1 cellular context compared by ENCODE assay signal in the genomic region with DNA sequence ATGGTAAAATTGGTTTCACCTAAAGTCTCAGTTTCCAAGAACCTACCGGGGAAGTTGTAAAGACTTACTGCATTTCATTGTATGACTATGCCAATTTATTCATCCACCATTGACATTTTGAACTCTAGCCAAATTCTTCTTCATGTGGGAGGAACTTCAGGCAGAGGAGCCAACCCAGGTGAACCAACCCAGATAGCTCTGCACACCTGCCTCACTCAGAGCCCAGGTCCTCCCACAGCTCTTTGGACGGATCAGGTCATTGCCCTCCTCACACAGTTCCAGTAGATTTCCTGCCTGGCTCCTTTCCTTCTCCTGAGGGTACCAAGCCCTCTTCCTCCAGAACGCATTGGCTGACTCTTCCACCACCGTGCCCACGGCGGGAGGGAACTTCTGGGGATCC.
TF ChIP-seq lines count a peak whose summit lies in the region.

No MANE protein-coding gene starts in this region.

TF ChIP-seq in liver, 16 proteins besides CTCF, POLR2A, EP300 and RAD21:
- TF ChIP-seq, protein P1, sequence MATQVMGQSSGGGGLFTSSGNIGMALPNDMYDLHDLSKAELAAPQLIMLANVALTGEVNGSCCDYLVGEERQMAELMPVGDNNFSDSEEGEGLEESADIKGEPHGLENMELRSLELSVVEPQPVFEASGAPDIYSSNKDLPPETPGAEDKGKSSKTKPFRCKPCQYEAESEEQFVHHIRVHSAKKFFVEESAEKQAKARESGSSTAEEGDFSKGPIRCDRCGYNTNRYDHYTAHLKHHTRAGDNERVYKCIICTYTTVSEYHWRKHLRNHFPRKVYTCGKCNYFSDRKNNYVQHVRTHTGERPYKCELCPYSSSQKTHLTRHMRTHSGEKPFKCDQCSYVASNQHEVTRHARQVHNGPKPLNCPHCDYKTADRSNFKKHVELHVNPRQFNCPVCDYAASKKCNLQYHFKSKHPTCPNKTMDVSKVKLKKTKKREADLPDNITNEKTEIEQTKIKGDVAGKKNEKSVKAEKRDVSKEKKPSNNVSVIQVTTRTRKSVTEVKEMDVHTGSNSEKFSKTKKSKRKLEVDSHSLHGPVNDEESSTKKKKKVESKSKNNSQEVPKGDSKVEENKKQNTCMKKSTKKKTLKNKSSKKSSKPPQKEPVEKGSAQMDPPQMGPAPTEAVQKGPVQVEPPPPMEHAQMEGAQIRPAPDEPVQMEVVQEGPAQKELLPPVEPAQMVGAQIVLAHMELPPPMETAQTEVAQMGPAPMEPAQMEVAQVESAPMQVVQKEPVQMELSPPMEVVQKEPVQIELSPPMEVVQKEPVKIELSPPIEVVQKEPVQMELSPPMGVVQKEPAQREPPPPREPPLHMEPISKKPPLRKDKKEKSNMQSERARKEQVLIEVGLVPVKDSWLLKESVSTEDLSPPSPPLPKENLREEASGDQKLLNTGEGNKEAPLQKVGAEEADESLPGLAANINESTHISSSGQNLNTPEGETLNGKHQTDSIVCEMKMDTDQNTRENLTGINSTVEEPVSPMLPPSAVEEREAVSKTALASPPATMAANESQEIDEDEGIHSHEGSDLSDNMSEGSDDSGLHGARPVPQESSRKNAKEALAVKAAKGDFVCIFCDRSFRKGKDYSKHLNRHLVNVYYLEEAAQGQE (IDR thresholded peaks at IDR 0.05) = no peak
- peak; percentile 57 for TF ChIP-seq SP1 (IDR thresholded peaks at IDR 0.05)
- peak; percentile 78 to 93 for TF ChIP-seq RXRA (IDR thresholded peaks at IDR 0.05)
- peak; percentile 35 to 60 for TF ChIP-seq HNF4A (conservative IDR thresholded peaks at IDR 0.05)
TF ChIP-seq in liver: peak in this region for 3.
